ENCODE assay signal across 8 cellular contexts in the genomic region with DNA sequence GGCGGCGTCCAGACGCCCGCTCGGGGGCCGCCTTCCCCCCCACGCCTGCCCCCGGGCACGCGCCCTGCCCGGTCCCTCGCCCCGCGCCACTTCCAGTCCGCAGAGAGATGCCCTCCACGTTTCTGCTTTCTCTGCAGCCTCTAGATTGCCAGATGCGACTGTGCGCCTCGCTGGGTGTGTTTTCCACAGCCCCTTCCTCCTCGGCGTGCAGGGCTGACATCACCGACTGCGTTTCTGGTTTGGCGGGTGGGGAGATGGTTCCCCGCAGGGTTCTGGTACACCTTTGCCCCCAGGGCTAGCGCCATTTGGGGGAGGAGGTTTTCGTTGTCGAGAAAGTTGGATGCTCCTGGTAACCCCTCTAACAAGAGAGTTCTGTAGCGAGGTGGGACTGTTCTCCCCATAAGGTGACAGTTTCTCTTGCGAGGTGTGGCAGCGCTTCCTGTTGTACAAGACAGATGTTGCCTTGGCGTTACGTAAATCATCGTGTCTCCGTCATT. TPM values are rescaled to one million over a fixed set of nuclear protein-coding genes. Genes with fewer than 3 reads are reported as not detected.
DNase-seq lines count a peak whose midpoint lies in the region; ATAC-seq and TF ChIP-seq lines count a peak whose summit lies in the region.

No MANE protein-coding gene starts in this region.

- peak overlapping the region; percentile 97 for H3K27ac Mint-ChIP-seq in activated naive CD8-positive, alpha-beta T cell

- TF ChIP-seq POLR2A in sigmoid colon (IDR thresholded peaks at IDR 0.05), result no peak

- DNase-seq in AG08396 (ENCODE audit: low spot score) (peak; percentile 27), SK-N-DZ (ENCODE audit: low spot score) (peak; percentile 20), right atrium auricular region (ENCODE audit: low spot score) (no peak), sigmoid colon (peak; percentile 81), T1000 (lab: John Stamatoyannopoulos, UW) (no peak)

- peak overlapping the region; percentile 97 for H3K4me3 Mint-ChIP-seq in activated naive CD8-positive, alpha-beta T cell

- TF ChIP-seq CTCF in right atrium auricular region (IDR thresholded peaks at IDR 0.05) (no peak), sigmoid colon (IDR thresholded peaks at IDR 0.05) (no peak)

- no peak for TF ChIP-seq EP300 in sigmoid colon (IDR thresholded peaks at IDR 0.05)

- peaks cover 13% of the 10 kb centered on the region for H3K36me3 Mint-ChIP-seq in activated naive CD8-positive, alpha-beta T cell

- H3K27me3 Mint-ChIP-seq in activated naive CD8-positive, alpha-beta T cell, result no peaks in the 10 kb centered on the region

- peaks cover 52% of the 10 kb centered on the region for H3K4me1 Mint-ChIP-seq in activated naive CD8-positive, alpha-beta T cell (ENCODE audit: low read depth)

- peaks cover 0 to 56% of the 10 kb centered on the region in 2 donors for H3K4me1 ChIP-seq in right atrium auricular region
- H3K4me1 ChIP-seq in sigmoid colon, result peaks cover 0 to 53% (median 47%) of the 10 kb centered on the region in 4 donors

- H3K27ac ChIP-seq in right atrium auricular region (peak overlapping the region; percentile 87 to 93), sigmoid colon (peak overlapping the region; percentile 94 to 97 (median 95))

- peak; percentile 14 for ATAC-seq in GM19043 (IDR thresholded peaks at IDR 0.05; ENCODE audit: low read depth, unreplicated experiment)
- ATAC-seq in HG03442 (IDR thresholded peaks at IDR 0.05; ENCODE audit: unreplicated experiment), result peak; percentile 12

- no peaks in the 10 kb centered on the region for H3K9me3 Mint-ChIP-seq in activated naive CD8-positive, alpha-beta T cell (ENCODE audit: low read depth)

- 1% methylated on average over 35 of the region's 35 CpGs for WGBS in sigmoid colon, 2 donors

- peak overlapping the region; percentile 77 to 98 for H3K4me3 ChIP-seq in right atrium auricular region
- H3K4me3 ChIP-seq in sigmoid colon, result peak overlapping the region; percentile 89 to 97 (median 97)

- H3K36me3 ChIP-seq in right atrium auricular region (peaks cover 36% of the 10 kb centered on the region), sigmoid colon (peaks cover 13 to 31% (median 25%) of the 10 kb centered on the region in 4 donors)

- H3K9me3 ChIP-seq in right atrium auricular region (no peaks in the 10 kb centered on the region), sigmoid colon (no peaks in the 10 kb centered on the region)

- intact Hi-C loops in sigmoid colon (cut with DNase I), result loop anchor here (5.0 kb wide), 2 partner anchors 66 to 96 kb away; a partner anchor contains a TSS

- H3K27me3 ChIP-seq in right atrium auricular region, result no peaks in the 10 kb centered on the region
- no peaks in the 10 kb centered on the region for H3K27me3 ChIP-seq in sigmoid colon

RNA-seq across cellular contexts. Expression of a gene that starts 1.5 kb away (rescaled TPM):
- polyA plus RNA-seq in SK-N-DZ (2014; cell fraction: cytosol; rRNA removed), result 186 and 236 TPM in 2 replicates
- polyA plus RNA-seq in SK-N-DZ (2014; cell fraction: nucleus; rRNA removed), result 125 and 159 TPM in 2 replicates
- 100 to 1,000 TPM; 409 to 443 TPM for total RNA-seq in right atrium auricular region
- total RNA-seq in sigmoid colon, result 100 to 1,000 TPM; 647 to 889 (median 818) TPM
- 100 to 1,000 TPM; 404 to 722 (median 541) TPM for polyA plus RNA-seq in sigmoid colon

Comparison
In these comparisons a context has a peak if more than half of its experiments do, and no peak if none do; other contexts are left out.
1. DNase-seq: peak in AG08396 (single experiment), SK-N-DZ (single experiment) and sigmoid colon (single experiment); none in right atrium auricular region (single experiment) and T1000 (single experiment).